ENCODE assay signal across 13 cellular contexts in genomic region chr3:42149537-42150426, GRCh38. TPM values are rescaled to one million over a fixed set of nuclear protein-coding genes. Genes with fewer than 3 reads are reported as not detected.
DNase-seq lines count a peak whose midpoint lies in the region; ATAC-seq and TF ChIP-seq lines count a peak whose summit lies in the region.
"Had no signal": no experiment of that assay in that cellular context is flagged by ENCODE, and none has a peak within 500 bp of the region (broad histone marks: within the 10 kb centered on the region; RNA-seq: fewer than 3 reads in every experiment).

No MANE protein-coding gene starts in this region.

- H3K4me3 Mint-ChIP-seq in WTC11, result no peak overlapping the region
- H3K4me3 Mint-ChIP-seq: activated naive CD8-positive, alpha-beta T cell; CD8-positive, alpha-beta memory T cell had no signal

- no peaks in the 10 kb centered on the region for H3K9me3 Mint-ChIP-seq in WTC11
- H3K9me3 Mint-ChIP-seq: CD8-positive, alpha-beta memory T cell had no signal

- H3K36me3 Mint-ChIP-seq in WTC11, result no peaks in the 10 kb centered on the region

- peak overlapping the region; percentile 28 for H3K27ac Mint-ChIP-seq in WTC11
- H3K27ac Mint-ChIP-seq: activated naive CD8-positive, alpha-beta T cell; CD8-positive, alpha-beta memory T cell had no signal

- H3K9me3 ChIP-seq in HAP-1, result no peaks in the 10 kb centered on the region

- no peak for TF ChIP-seq CTCF in WTC11 (IDR thresholded peaks at IDR 0.05)

- H3K36me3 ChIP-seq in HAP-1 (replicated peaks), result no peaks in the 10 kb centered on the region

- no peak overlapping the region for H3K4me3 ChIP-seq in HAP-1

- ATAC-seq in WTC11, result no peak
- no peak for ATAC-seq in GM21529 (IDR thresholded peaks at IDR 0.05; ENCODE audit: unreplicated experiment)
- no peak for ATAC-seq in GM19455 (IDR thresholded peaks at IDR 0.05; ENCODE audit: unreplicated experiment)

- DNase-seq in HAP-1 (ENCODE audit: low spot score in 2 of 2) (peak; percentile 29 to 74), WTC11 (ENCODE audit: low spot score) (peak; percentile 19), islet precursor cell (peak; percentile 66), renal cortical epithelial cell (ENCODE audit: low read depth) (peak; percentile 49), NCI-H2081 (lab: John Stamatoyannopoulos, UW) (no peak), RPMI8226 (no peak)
- DNase-seq: CD8-positive, alpha-beta memory T cell; NCI-H2171; stimulated activated naive CD4-positive, alpha-beta T cell treated with Interleukin-2 at 50 U/mL for 16 hours had no signal

- H3K27me3 Mint-ChIP-seq in WTC11 (ENCODE audit: low read depth), result no peaks in the 10 kb centered on the region
- H3K27me3 Mint-ChIP-seq: activated naive CD8-positive, alpha-beta T cell; CD8-positive, alpha-beta memory T cell had no signal

- peaks cover 27% of the 10 kb centered on the region for H3K4me1 ChIP-seq in HAP-1
- H3K4me1 ChIP-seq: parathyroid adenoma had no signal

- CTCF ChIA-PET in WTC11 (lab: Charles Lee), result interaction anchor here (1.0 kb wide), 1 partner anchor 41 kb away, joined by 5 read pairs; no protein-coding TSS in a partner anchor

- POLR2A ChIA-PET in WTC11 (lab: Charles Lee), result interaction anchor here (0.9 kb wide), 1 partner anchor 10 kb away, joined by 4 read pairs; no protein-coding TSS in a partner anchor

- in situ Hi-C loops in HAP-1 (cut with MboI; ENCODE audit: low sequenced_read_pairs), result no loop called here

- H3K27me3 ChIP-seq in HAP-1 (ENCODE audit: low read depth), result no peaks in the 10 kb centered on the region

- H3K4me1 Mint-ChIP-seq in WTC11, result peaks cover 26% of the 10 kb centered on the region

TF ChIP-seq in WTC11, 78 proteins besides CTCF, POLR2A, EP300 and RAD21:
- TF ChIP-seq SMAD3 (CRISPR knock-in tag; IDR thresholded peaks at IDR 0.05; ENCODE audit: borderline replicate concordance), result no peak
- no peak for TF ChIP-seq USF1 (CRISPR knock-in tag; IDR thresholded peaks at IDR 0.05)
- no peak for TF ChIP-seq PREB (CRISPR knock-in tag; IDR thresholded peaks at IDR 0.05; ENCODE audit: borderline replicate concordance)
- no peak for TF ChIP-seq TEAD4 (CRISPR knock-in tag; IDR thresholded peaks at IDR 0.05)
- no peak for TF ChIP-seq SMAD4 (CRISPR knock-in tag; IDR thresholded peaks at IDR 0.05)
- no peak for TF ChIP-seq E2F1 (CRISPR knock-in tag; IDR thresholded peaks at IDR 0.05)
- TF ChIP-seq ZNF396 (CRISPR knock-in tag; IDR thresholded peaks at IDR 0.05; ENCODE audit: borderline replicate concordance), result no peak
- TF ChIP-seq ZNF532 (CRISPR knock-in tag; IDR thresholded peaks at IDR 0.05; ENCODE audit: borderline replicate concordance), result no peak
- TF ChIP-seq E2F5 (CRISPR knock-in tag; IDR thresholded peaks at IDR 0.05), result no peak
TF ChIP-seq in WTC11: peak in this region for 0.

RNA-seq across cellular contexts. Expression of gene TRAK1, which starts 58.6 kb away (rescaled TPM):
- total RNA-seq in WTC11 (2021) (34.6 to 41.0 TPM (median 34.8 TPM) in 3 replicates), renal cortical epithelial cell (26.4 and 84.4 TPM in 2 replicates)

Comparison
In these comparisons a context has a peak if more than half of its experiments do, and no peak if none do; other contexts are left out.
1. DNase-seq: peak in HAP-1 (2 of 2), WTC11 (single experiment), islet precursor cell (single experiment) and renal cortical epithelial cell (single experiment); none in NCI-H2081 (0 of 2) and RPMI8226 (single experiment).